ENCODE assay signal across 9 cellular contexts in the genomic region with DNA sequence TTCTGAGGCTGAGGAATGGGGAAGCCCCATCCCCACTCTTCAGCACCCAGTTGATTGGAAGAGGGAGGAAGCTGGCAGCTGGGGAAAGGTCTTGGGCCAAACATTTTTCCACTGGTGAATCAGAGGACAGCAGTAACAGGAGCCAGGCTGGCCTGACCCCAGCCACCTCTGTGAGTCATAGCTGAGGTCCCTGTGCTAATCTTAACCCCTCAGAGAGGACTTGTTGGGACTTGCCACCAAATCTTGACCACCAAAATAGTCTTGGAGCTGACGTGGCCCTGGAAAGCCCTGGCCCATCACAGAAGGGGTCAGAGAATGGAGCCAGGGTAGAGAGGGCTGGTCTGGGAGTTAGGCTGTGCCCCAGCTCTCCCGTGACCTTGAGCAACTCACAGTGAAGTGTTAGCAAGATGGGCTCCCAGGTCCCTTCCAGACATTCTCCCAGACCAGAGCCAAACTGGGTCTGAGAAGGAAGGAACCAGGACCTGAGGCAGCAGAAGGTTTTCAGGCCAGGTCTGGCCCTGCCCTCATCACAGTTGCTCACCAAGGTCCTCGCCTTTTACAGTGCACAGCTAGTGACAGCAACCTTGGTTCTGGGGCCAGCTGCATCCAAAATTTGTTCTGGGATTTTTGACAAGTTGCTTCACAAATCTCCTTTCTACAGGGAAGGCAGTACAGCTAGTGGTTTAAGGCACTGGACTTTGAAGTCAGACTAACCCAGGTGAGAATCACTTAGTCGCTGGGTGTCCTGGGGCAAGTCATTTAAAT.
DNase-seq lines count a peak whose midpoint lies in the region; ATAC-seq and TF ChIP-seq lines count a peak whose summit lies in the region.
"Had no signal": no experiment of that assay in that cellular context is flagged by ENCODE, and none has a peak within 500 bp of the region (broad histone marks: within the 10 kb centered on the region; RNA-seq: fewer than 3 reads in every experiment).

No MANE protein-coding gene starts in this region.

- peak overlapping the region in 1 of 4 donors; percentile 0 for H3K27ac ChIP-seq in body of pancreas
- no peak overlapping the region for H3K27ac ChIP-seq in tibial nerve

- H3K27ac Mint-ChIP-seq in progenitor cell of endocrine pancreas, result no peak overlapping the region
- H3K27ac Mint-ChIP-seq: stimulated activated naive CD8-positive, alpha-beta T cell treated with anti-CD3 and anti-CD28 coated beads, Interleukin-15, Interleukin-2, amounts not matched to agents 100 ng/mL and 50 ng/mL, for 24 hours had no signal

- no peaks in the 10 kb centered on the region for H3K9me3 Mint-ChIP-seq in progenitor cell of endocrine pancreas (ENCODE audit: low read depth)
- H3K9me3 Mint-ChIP-seq: stimulated activated naive CD8-positive, alpha-beta T cell treated with anti-CD3 and anti-CD28 coated beads, Interleukin-15, Interleukin-2, amounts not matched to agents 100 ng/mL and 50 ng/mL, for 24 hours had no signal

- TF ChIP-seq CTCF in body of pancreas (IDR thresholded peaks at IDR 0.05) (no peak), tibial nerve (IDR thresholded peaks at IDR 0.05) (no peak), progenitor cell of endocrine pancreas (IDR thresholded peaks at IDR 0.05; ENCODE audit: unreplicated experiment) (no peak)

- intact Hi-C loops in body of pancreas (cut with DNase I), result no loop called here

- TF ChIP-seq EP300 in tibial nerve (IDR thresholded peaks at IDR 0.05), result peak in 1 of 2 donors; percentile 40

- DNase-seq in body of pancreas (peak in 3 of 4 donors; percentile 24 to 79 (median 44)), islet precursor cell (peak; percentile 66), tibial nerve (ENCODE audit: low spot score in 2 of 2) (peak; percentile 32 to 57), Kasumi-1 (lab: John Stamatoyannopoulos, UW) (no peak), progenitor cell of endocrine pancreas (ENCODE audit: low spot score, unreplicated experiment) (no peak)
- DNase-seq: Karpas-422 had no signal

- H3K4me3 ChIP-seq in body of pancreas (no peak overlapping the region), tibial nerve (no peak overlapping the region)

- ATAC-seq in HG03442 (IDR thresholded peaks at IDR 0.05; ENCODE audit: unreplicated experiment) (peak; percentile 60), body of pancreas (peak; percentile 36), GM21360 (IDR thresholded peaks at IDR 0.05; ENCODE audit: unreplicated experiment) (no peak)

- no peak overlapping the region for H3K4me3 Mint-ChIP-seq in progenitor cell of endocrine pancreas (ENCODE audit: low read depth)
- H3K4me3 Mint-ChIP-seq: stimulated activated naive CD8-positive, alpha-beta T cell treated with anti-CD3 and anti-CD28 coated beads, Interleukin-15, Interleukin-2, amounts not matched to agents 100 ng/mL and 50 ng/mL, for 24 hours had no signal

- H3K27me3 Mint-ChIP-seq in progenitor cell of endocrine pancreas, result peaks cover 7% of the 10 kb centered on the region

- TF ChIP-seq POLR2A in body of pancreas (IDR thresholded peaks at IDR 0.05), result no peak
- TF ChIP-seq POLR2A in tibial nerve (IDR thresholded peaks at IDR 0.05), result no peak

- no peaks in the 10 kb centered on the region for H3K36me3 ChIP-seq in body of pancreas (replicated peaks in 1 of 2; ENCODE audit: insufficient read depth in 1 of 2, low read depth in 2 of 2)
- H3K36me3 ChIP-seq in tibial nerve, result no peaks in the 10 kb centered on the region

- no peaks in the 10 kb centered on the region for H3K4me1 Mint-ChIP-seq in progenitor cell of endocrine pancreas (ENCODE audit: low read depth)

- H3K9me3 ChIP-seq in body of pancreas (no peaks in the 10 kb centered on the region), tibial nerve (peaks cover 0 to 10% (median 0%) of the 10 kb centered on the region in 4 donors)

- peaks cover 13% of the 10 kb centered on the region for H3K4me1 ChIP-seq in body of pancreas
- H3K4me1 ChIP-seq in tibial nerve, result peaks cover 0 to 44% (median 0%) of the 10 kb centered on the region in 4 donors

- no peaks in the 10 kb centered on the region for H3K27me3 ChIP-seq in body of pancreas
- H3K27me3 ChIP-seq in tibial nerve, result no peaks in the 10 kb centered on the region

- no peaks in the 10 kb centered on the region for H3K36me3 Mint-ChIP-seq in progenitor cell of endocrine pancreas (ENCODE audit: insufficient read depth)

- WGBS in body of pancreas, 2 donors, result 80 to 83% methylated on average over 4 of the region's 4 CpGs
- WGBS in tibial nerve, 2 donors, result 77 to 83% methylated on average over 4 of the region's 4 CpGs

Comparison
In these comparisons a context has a peak if more than half of its experiments do, and no peak if none do; other contexts are left out.
1. DNase-seq: peak in body of pancreas (3 of 4), islet precursor cell (single experiment) and tibial nerve (2 of 2); none in Kasumi-1 (0 of 2) and progenitor cell of endocrine pancreas (single experiment).